In genomic region chr1:154999651-155000474, GRCh38 we compare ENCODE assay signal across 1 cellular context.
TF ChIP-seq lines count a peak whose summit lies in the region.

No MANE protein-coding gene starts in this region.

TF ChIP-seq in HepG2, 621 proteins besides CTCF, POLR2A, EP300 and RAD21 (continued from another document and continues in another):
- TF ChIP-seq, protein P1, sequence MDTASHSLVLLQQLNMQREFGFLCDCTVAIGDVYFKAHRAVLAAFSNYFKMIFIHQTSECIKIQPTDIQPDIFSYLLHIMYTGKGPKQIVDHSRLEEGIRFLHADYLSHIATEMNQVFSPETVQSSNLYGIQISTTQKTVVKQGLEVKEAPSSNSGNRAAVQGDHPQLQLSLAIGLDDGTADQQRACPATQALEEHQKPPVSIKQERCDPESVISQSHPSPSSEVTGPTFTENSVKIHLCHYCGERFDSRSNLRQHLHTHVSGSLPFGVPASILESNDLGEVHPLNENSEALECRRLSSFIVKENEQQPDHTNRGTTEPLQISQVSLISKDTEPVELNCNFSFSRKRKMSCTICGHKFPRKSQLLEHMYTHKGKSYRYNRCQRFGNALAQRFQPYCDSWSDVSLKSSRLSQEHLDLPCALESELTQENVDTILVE (CRISPR knock-in tag; IDR thresholded peaks at IDR 0.05): 0 out of 2 replicates have a peak, but pooled peaks have one; percentile 22
- no peak for TF ChIP-seq ZFP36 (IDR thresholded peaks at IDR 0.05; ENCODE audit: borderline replicate concordance, low read depth, low read length, partially characterized antibody)
- no peak for TF ChIP-seq ZNF253 (CRISPR knock-in tag; IDR thresholded peaks at IDR 0.05; ENCODE audit: borderline replicate concordance)
- no peak for TF ChIP-seq SATB2 (CRISPR knock-in tag; IDR thresholded peaks at IDR 0.05)
- TF ChIP-seq KLF12 (CRISPR knock-in tag; IDR thresholded peaks at IDR 0.05; ENCODE audit: borderline replicate concordance): peak; percentile 38; the same call in 1 of the 2 replicates
- TF ChIP-seq, protein P2, sequence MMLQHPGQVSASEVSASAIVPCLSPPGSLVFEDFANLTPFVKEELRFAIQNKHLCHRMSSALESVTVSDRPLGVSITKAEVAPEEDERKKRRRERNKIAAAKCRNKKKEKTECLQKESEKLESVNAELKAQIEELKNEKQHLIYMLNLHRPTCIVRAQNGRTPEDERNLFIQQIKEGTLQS (CRISPR knock-in tag; IDR thresholded peaks at IDR 0.05): no peak
- TF ChIP-seq ZNF772 (CRISPR knock-in tag; IDR thresholded peaks at IDR 0.05): no peak
- no peak for TF ChIP-seq ZNF883 (CRISPR knock-in tag; IDR thresholded peaks at IDR 0.05; ENCODE audit: not compliant biosample characterization)
- TF ChIP-seq SRSF1 (optimal IDR thresholded peaks at IDR 0.05; ENCODE audit: low read depth, low read length): no peak
- no peak for TF ChIP-seq ZNF615 (CRISPR knock-in tag; IDR thresholded peaks at IDR 0.05; ENCODE audit: borderline replicate concordance)
- TF ChIP-seq LCORL (IDR thresholded peaks at IDR 0.05): no peak
- peak; percentile 61 for TF ChIP-seq LCORL (CRISPR knock-in tag; IDR thresholded peaks at IDR 0.05)
- TF ChIP-seq, protein P3, sequence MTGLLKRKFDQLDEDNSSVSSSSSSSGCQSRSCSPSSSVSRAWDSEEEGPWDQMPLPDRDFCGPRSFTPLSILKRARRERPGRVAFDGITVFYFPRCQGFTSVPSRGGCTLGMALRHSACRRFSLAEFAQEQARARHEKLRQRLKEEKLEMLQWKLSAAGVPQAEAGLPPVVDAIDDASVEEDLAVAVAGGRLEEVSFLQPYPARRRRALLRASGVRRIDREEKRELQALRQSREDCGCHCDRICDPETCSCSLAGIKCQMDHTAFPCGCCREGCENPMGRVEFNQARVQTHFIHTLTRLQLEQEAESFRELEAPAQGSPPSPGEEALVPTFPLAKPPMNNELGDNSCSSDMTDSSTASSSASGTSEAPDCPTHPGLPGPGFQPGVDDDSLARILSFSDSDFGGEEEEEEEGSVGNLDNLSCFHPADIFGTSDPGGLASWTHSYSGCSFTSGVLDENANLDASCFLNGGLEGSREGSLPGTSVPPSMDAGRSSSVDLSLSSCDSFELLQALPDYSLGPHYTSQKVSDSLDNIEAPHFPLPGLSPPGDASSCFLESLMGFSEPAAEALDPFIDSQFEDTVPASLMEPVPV (CRISPR knock-in tag; IDR thresholded peaks at IDR 0.05): 0 out of 2 replicates have a peak, but pooled peaks have one; percentile 2
- TF ChIP-seq TOPORS (CRISPR knock-in tag; IDR thresholded peaks at IDR 0.05): no peak
- 0 out of 4 replicates have a peak, but pooled peaks of 1 of the 2 experiments have one; percentile 1 for TF ChIP-seq MAFK (conservative IDR thresholded peaks at IDR 0.05 in 1 of 2, IDR thresholded peaks at IDR 0.05 in 1 of 2; ENCODE audit: low read length in 2 of 2)
- no peak for TF ChIP-seq TCF7L2 (IDR thresholded peaks at IDR 0.05; ENCODE audit: low read depth, low read length)
- 0 out of 2 replicates have a peak, but pooled peaks have one; percentile 6 for TF ChIP-seq NFYC (CRISPR knock-in tag; IDR thresholded peaks at IDR 0.05)
- 0 out of 2 replicates have a peak, but pooled peaks have one; percentile 53 for TF ChIP-seq ZNF136 (CRISPR knock-in tag; IDR thresholded peaks at IDR 0.05; ENCODE audit: low read depth)
- no peak; the same call in 1 of the 2 replicates for TF ChIP-seq MXD3 (CRISPR knock-in tag; IDR thresholded peaks at IDR 0.05)
- no peak for TF ChIP-seq ZNF501 (CRISPR knock-in tag; IDR thresholded peaks at IDR 0.05)
- peak; percentile 30; the same call in 1 of the 2 replicates for TF ChIP-seq ARNTL (CRISPR knock-in tag; IDR thresholded peaks at IDR 0.05)
- TF ChIP-seq, protein P4, sequence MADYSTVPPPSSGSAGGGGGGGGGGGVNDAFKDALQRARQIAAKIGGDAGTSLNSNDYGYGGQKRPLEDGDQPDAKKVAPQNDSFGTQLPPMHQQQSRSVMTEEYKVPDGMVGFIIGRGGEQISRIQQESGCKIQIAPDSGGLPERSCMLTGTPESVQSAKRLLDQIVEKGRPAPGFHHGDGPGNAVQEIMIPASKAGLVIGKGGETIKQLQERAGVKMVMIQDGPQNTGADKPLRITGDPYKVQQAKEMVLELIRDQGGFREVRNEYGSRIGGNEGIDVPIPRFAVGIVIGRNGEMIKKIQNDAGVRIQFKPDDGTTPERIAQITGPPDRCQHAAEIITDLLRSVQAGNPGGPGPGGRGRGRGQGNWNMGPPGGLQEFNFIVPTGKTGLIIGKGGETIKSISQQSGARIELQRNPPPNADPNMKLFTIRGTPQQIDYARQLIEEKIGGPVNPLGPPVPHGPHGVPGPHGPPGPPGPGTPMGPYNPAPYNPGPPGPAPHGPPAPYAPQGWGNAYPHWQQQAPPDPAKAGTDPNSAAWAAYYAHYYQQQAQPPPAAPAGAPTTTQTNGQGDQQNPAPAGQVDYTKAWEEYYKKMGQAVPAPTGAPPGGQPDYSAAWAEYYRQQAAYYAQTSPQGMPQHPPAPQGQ (CRISPR knock-in tag; IDR thresholded peaks at IDR 0.05; ENCODE audit: borderline replicate concordance): no peak
- no peak for TF ChIP-seq TFDP1 (CRISPR knock-in tag; IDR thresholded peaks at IDR 0.05; ENCODE audit: borderline replicate concordance)
- TF ChIP-seq ZBTB14 (CRISPR knock-in tag; IDR thresholded peaks at IDR 0.05): no peak
- no peak for TF ChIP-seq GATA4 (IDR thresholded peaks at IDR 0.05; ENCODE audit: borderline replicate concordance, low read depth)
- peak; percentile 52 for TF ChIP-seq HNRNPK (IDR thresholded peaks at IDR 0.05; ENCODE audit: low read depth, low read length, poor library complexity, severe bottlenecking)
- TF ChIP-seq ZNF792 (CRISPR knock-in tag; IDR thresholded peaks at IDR 0.05): 0 out of 2 replicates have a peak, but pooled peaks have one; percentile 15
- TF ChIP-seq ZNF782 (CRISPR knock-in tag; IDR thresholded peaks at IDR 0.05; ENCODE audit: borderline replicate concordance): no peak
- no peak for TF ChIP-seq TAF15 (IDR thresholded peaks at IDR 0.05; ENCODE audit: low read depth, low read length, poor library complexity, severe bottlenecking)
- TF ChIP-seq HES4 (CRISPR knock-in tag; IDR thresholded peaks at IDR 0.05; ENCODE audit: borderline replicate concordance): no peak
- TF ChIP-seq ZNF331 (CRISPR knock-in tag; IDR thresholded peaks at IDR 0.05): no peak
- TF ChIP-seq, protein P5, sequence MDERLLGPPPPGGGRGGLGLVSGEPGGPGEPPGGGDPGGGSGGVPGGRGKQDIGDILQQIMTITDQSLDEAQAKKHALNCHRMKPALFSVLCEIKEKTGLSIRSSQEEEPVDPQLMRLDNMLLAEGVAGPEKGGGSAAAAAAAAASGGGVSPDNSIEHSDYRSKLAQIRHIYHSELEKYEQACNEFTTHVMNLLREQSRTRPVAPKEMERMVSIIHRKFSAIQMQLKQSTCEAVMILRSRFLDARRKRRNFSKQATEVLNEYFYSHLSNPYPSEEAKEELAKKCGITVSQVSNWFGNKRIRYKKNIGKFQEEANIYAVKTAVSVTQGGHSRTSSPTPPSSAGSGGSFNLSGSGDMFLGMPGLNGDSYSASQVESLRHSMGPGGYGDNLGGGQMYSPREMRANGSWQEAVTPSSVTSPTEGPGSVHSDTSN (CRISPR knock-in tag; IDR thresholded peaks at IDR 0.05): no peak
- TF ChIP-seq SP140L (CRISPR knock-in tag; IDR thresholded peaks at IDR 0.05; ENCODE audit: borderline replicate concordance): no peak
- no peak for TF ChIP-seq CBFB (CRISPR knock-in tag; IDR thresholded peaks at IDR 0.05)
- TF ChIP-seq, protein P6, sequence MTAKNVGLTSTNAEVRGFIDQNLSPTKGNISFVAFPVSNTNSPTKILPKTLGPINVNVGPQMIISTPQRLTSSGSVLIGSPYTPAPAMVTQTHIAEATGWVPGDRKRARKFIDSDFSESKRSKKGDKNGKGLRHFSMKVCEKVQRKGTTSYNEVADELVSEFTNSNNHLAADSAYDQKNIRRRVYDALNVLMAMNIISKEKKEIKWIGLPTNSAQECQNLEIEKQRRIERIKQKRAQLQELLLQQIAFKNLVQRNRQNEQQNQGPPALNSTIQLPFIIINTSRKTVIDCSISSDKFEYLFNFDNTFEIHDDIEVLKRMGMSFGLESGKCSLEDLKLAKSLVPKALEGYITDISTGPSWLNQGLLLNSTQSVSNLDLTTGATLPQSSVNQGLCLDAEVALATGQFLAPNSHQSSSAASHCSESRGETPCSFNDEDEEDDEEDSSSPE (CRISPR knock-in tag; IDR thresholded peaks at IDR 0.05): peak; percentile 43; the same call in 1 of the 2 replicates
- TF ChIP-seq ZBTB7B (CRISPR knock-in tag; IDR thresholded peaks at IDR 0.05): peak; percentile 53; the same call in 1 of the 2 replicates
- peak; percentile 29; the same call in 1 of the 2 replicates for TF ChIP-seq ZBTB38 (CRISPR knock-in tag; IDR thresholded peaks at IDR 0.05)
- TF ChIP-seq, protein P7, sequence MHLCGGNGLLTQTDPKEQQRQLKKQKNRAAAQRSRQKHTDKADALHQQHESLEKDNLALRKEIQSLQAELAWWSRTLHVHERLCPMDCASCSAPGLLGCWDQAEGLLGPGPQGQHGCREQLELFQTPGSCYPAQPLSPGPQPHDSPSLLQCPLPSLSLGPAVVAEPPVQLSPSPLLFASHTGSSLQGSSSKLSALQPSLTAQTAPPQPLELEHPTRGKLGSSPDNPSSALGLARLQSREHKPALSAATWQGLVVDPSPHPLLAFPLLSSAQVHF (CRISPR knock-in tag; IDR thresholded peaks at IDR 0.05): no peak
- TF ChIP-seq U2AF1 (optimal IDR thresholded peaks at IDR 0.05; ENCODE audit: low read depth, low read length): no peak
- no peak for TF ChIP-seq SETDB1 (CRISPR knock-in tag; IDR thresholded peaks at IDR 0.05; ENCODE audit: borderline replicate concordance)
- TF ChIP-seq IRF9 (CRISPR knock-in tag; IDR thresholded peaks at IDR 0.05; ENCODE audit: borderline replicate concordance): no peak
- TF ChIP-seq POLR2AphosphoS5 (IDR thresholded peaks at IDR 0.05; ENCODE audit: low read depth, low read length): peak; percentile 23; the same call in 1 of the 2 replicates
- peak; percentile 57; the same call in 1 of the 2 replicates for TF ChIP-seq MXD1 (CRISPR knock-in tag; IDR thresholded peaks at IDR 0.05)
- no peak for TF ChIP-seq ZNF383 (CRISPR knock-in tag; IDR thresholded peaks at IDR 0.05; ENCODE audit: borderline replicate concordance)
- peak; percentile 23; the same call in 1 of the 2 replicates for TF ChIP-seq KMT2A (CRISPR knock-in tag; IDR thresholded peaks at IDR 0.05)
- no peak for TF ChIP-seq ZNF431 (CRISPR knock-in tag; IDR thresholded peaks at IDR 0.05; ENCODE audit: borderline replicate concordance, low read depth)
- no peak for TF ChIP-seq ZNF556 (CRISPR knock-in tag; IDR thresholded peaks at IDR 0.05; ENCODE audit: borderline replicate concordance)
- no peak for TF ChIP-seq CREBL2 (CRISPR knock-in tag; IDR thresholded peaks at IDR 0.05; ENCODE audit: borderline replicate concordance)
- TF ChIP-seq ESRRA (CRISPR knock-in tag; IDR thresholded peaks at IDR 0.05; ENCODE audit: low read depth): no peak
- no peak for TF ChIP-seq SALL2 (CRISPR knock-in tag; IDR thresholded peaks at IDR 0.05)
- TF ChIP-seq, protein P8, sequence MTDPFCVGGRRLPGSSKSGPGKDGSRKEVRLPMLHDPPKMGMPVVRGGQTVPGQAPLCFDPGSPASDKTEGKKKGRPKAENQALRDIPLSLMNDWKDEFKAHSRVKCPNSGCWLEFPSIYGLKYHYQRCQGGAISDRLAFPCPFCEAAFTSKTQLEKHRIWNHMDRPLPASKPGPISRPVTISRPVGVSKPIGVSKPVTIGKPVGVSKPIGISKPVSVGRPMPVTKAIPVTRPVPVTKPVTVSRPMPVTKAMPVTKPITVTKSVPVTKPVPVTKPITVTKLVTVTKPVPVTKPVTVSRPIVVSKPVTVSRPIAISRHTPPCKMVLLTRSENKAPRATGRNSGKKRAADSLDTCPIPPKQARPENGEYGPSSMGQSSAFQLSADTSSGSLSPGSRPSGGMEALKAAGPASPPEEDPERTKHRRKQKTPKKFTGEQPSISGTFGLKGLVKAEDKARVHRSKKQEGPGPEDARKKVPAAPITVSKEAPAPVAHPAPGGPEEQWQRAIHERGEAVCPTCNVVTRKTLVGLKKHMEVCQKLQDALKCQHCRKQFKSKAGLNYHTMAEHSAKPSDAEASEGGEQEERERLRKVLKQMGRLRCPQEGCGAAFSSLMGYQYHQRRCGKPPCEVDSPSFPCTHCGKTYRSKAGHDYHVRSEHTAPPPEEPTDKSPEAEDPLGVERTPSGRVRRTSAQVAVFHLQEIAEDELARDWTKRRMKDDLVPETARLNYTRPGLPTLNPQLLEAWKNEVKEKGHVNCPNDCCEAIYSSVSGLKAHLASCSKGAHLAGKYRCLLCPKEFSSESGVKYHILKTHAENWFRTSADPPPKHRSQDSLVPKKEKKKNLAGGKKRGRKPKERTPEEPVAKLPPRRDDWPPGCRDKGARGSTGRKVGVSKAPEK (CRISPR knock-in tag; IDR thresholded peaks at IDR 0.05; ENCODE audit: borderline replicate concordance): no peak
- TF ChIP-seq ZNF75D (CRISPR knock-in tag; IDR thresholded peaks at IDR 0.05; ENCODE audit: borderline replicate concordance): no peak
